Comparison of ENCODE assay signal across 10 cellular contexts in genomic region chr4:3009422-3009821, GRCh38. TPM values are rescaled to one million over a fixed set of nuclear protein-coding genes. Genes with fewer than 3 reads are reported as not detected.
DNase-seq lines count a peak whose midpoint lies in the region; ATAC-seq and TF ChIP-seq lines count a peak whose summit lies in the region.
"Had no signal": no experiment of that assay in that cellular context is flagged by ENCODE, and none has a peak within 500 bp of the region (broad histone marks: within the 10 kb centered on the region; RNA-seq: fewer than 3 reads in every experiment).

No MANE protein-coding gene starts in this region.

- POLR2A ChIA-PET in MCF 10A (lab: Yijun Ruan, JAX): interaction anchor here (0.7 to 3.3 kb wide), 13 partner anchors 13 to 190 kb away, joined by 3 to 48 read pairs (median 4); partner anchors contain the start of genes GRK4 and NOP14
- POLR2A ChIA-PET in OCI-LY7 (lab: Charles Lee): interaction anchor here (0.6 to 0.7 kb wide), 3 partner anchors 20 to 390 kb away, joined by 3 to 4 read pairs (median 3); no protein-coding TSS in a partner anchor

- H3K27me3 ChIP-seq in breast epithelium: no peaks in the 10 kb centered on the region

- peak; percentile 19 for TF ChIP-seq CTCF in MCF 10A (IDR thresholded peaks at IDR 0.05; ENCODE audit: unreplicated experiment)
- no peak for TF ChIP-seq CTCF in breast epithelium (IDR thresholded peaks at IDR 0.05)
- peak; percentile 46 for TF ChIP-seq CTCF in OCI-LY7 (conservative IDR thresholded peaks at IDR 0.05; ENCODE audit: low read length)
- TF ChIP-seq CTCF in fibroblast of mammary gland (conservative IDR thresholded peaks at IDR 0.05; ENCODE audit: control insufficient read depth, insufficient read depth, low read depth, low read length): peak; percentile 43

- H3K79me2 ChIP-seq in OCI-LY7 (ENCODE audit: insufficient read depth, low read depth, low read length): no peaks in the 10 kb centered on the region

- H3K4me3 Mint-ChIP-seq in MCF 10A (ENCODE audit: unreplicated experiment): peak overlapping the region; percentile 13
- H3K4me3 Mint-ChIP-seq in stimulated activated memory B cell treated with anti-CD40 and anti-IgM and Interleukin-4, amounts not matched to agents 10 μg/mL and 1 μg/mL and 100 μg/mL, for 72 hours: no peak overlapping the region
- H3K4me3 Mint-ChIP-seq: T-helper 2 cell treated with Interferon-gamma antibody and Interleukin-4, amounts not matched to agents 5 μg/mL and 100 μg/mL, for 36 hours had no signal

- H3K27ac ChIP-seq in breast epithelium (peak overlapping the region in 1 of 2 donors; percentile 71), OCI-LY7 (ENCODE audit: low read depth, low read length, poor library complexity, severe bottlenecking) (no peak overlapping the region)

- H3K36me3 ChIP-seq in breast epithelium (no peaks in the 10 kb centered on the region), OCI-LY7 (ENCODE audit: insufficient read depth, low read length) (no peaks in the 10 kb centered on the region)

- H3K27ac Mint-ChIP-seq in MCF 10A (ENCODE audit: low read depth, unreplicated experiment): peak overlapping the region; percentile 96
- H3K27ac Mint-ChIP-seq in stimulated activated memory B cell treated with anti-CD40 and anti-IgM and Interleukin-4, amounts not matched to agents 10 μg/mL and 1 μg/mL and 100 μg/mL, for 72 hours: no peak overlapping the region
- H3K27ac Mint-ChIP-seq: T-helper 2 cell treated with Interferon-gamma antibody and Interleukin-4, amounts not matched to agents 5 μg/mL and 100 μg/mL, for 36 hours had no signal

- no peak overlapping the region for H3K4me3 ChIP-seq in breast epithelium
- H3K4me3 ChIP-seq in OCI-LY7 (ENCODE audit: low read depth, low read length, poor library complexity, severe bottlenecking): no peak overlapping the region
- H3K4me3 ChIP-seq in fibroblast of mammary gland (ENCODE audit: control insufficient read depth, low read depth, low read length): no peak overlapping the region

- peak; percentile 78 for DNase-seq in MCF 10A (ENCODE audit: unreplicated experiment)
- DNase-seq in breast epithelium (ENCODE audit: low spot score in 2 of 2): no peak
- DNase-seq in OCI-LY7 (ENCODE audit: low spot score): peak; percentile 29
- DNase-seq in fibroblast of mammary gland (ENCODE audit: low read depth): peak; percentile 65
- DNase-seq in NCI-H774 (lab: John Stamatoyannopoulos, UW): no peak
- DNase-seq: stimulated activated CD4-positive, alpha-beta T cell treated with anti-CD3 and anti-CD28 coated beads, Interleukin-12 subunit alpha, Interleukin-12 subunit beta, amount 100 ng/mL, for 4 hours had no signal

- H3K9me3 ChIP-seq in breast epithelium (no peaks in the 10 kb centered on the region), OCI-LY7 (ENCODE audit: low read length) (no peaks in the 10 kb centered on the region)

- H3K4me1 Mint-ChIP-seq in MCF 10A (ENCODE audit: insufficient read depth, unreplicated experiment): peaks cover 20% of the 10 kb centered on the region
- peaks cover 17% of the 10 kb centered on the region for H3K4me1 Mint-ChIP-seq in stimulated activated memory B cell treated with anti-CD40 and anti-IgM and Interleukin-4, amounts not matched to agents 10 μg/mL and 1 μg/mL and 100 μg/mL, for 72 hours

- H3K4me1 ChIP-seq in breast epithelium (no peaks in the 10 kb centered on the region), OCI-LY7 (ENCODE audit: insufficient read depth, low read length, poor library complexity, severe bottlenecking) (no peaks in the 10 kb centered on the region)

- no peaks in the 10 kb centered on the region for H3K9me2 ChIP-seq in OCI-LY7 (ENCODE audit: insufficient read depth, low read length)

- peak; percentile 64 for ATAC-seq in stimulated activated memory B cell treated with anti-CD40 and anti-IgM and Interleukin-4, amounts not matched to agents 10 μg/mL and 1 μg/mL and 100 μg/mL, for 72 hours
- ATAC-seq in GM21423 (IDR thresholded peaks at IDR 0.05; ENCODE audit: unreplicated experiment) (no peak), HG02884 (IDR thresholded peaks at IDR 0.05; ENCODE audit: unreplicated experiment) (no peak)

- intact Hi-C loops in MCF 10A (cut with micrococcal nuclease): no loop called here
- intact Hi-C loops in breast epithelium (cut with DNase I; ENCODE audit: low total_unique reads): no loop called here
- intact Hi-C loops in OCI-LY7 (cut with micrococcal nuclease; ENCODE audit: unreplicated experiment): no loop called here

- no peak overlapping the region for H3K4me2 ChIP-seq in OCI-LY7 (ENCODE audit: low read length)

- no peaks in the 10 kb centered on the region for H4K20me1 ChIP-seq in OCI-LY7 (ENCODE audit: insufficient read depth, low read length)

- BruUV-seq in MCF 10A (replicated peaks; lab: Mats Ljungman, UMichigan): TSS peak; percentile 87
- BruUV-seq in OCI-LY7 (replicated peaks; lab: Mats Ljungman, UMichigan): no TSS peak

- CTCF ChIA-PET in MCF 10A (lab: Yijun Ruan, JAX): interaction anchor here (0.6 to 2.4 kb wide), 9 partner anchors 14 to 843 kb away, joined by 3 to 40 read pairs (median 3); partner anchors contain the start of gene GRK4
- CTCF ChIA-PET in OCI-LY7 (lab: Charles Lee; ENCODE audit: unreplicated experiment): no interaction called here

- TF ChIP-seq POLR2A in breast epithelium (IDR thresholded peaks at IDR 0.05): no peak

- H3K36me3 Mint-ChIP-seq in MCF 10A (ENCODE audit: insufficient read depth, unreplicated experiment): no peaks in the 10 kb centered on the region
- H3K36me3 Mint-ChIP-seq in stimulated activated memory B cell treated with anti-CD40 and anti-IgM and Interleukin-4, amounts not matched to agents 10 μg/mL and 1 μg/mL and 100 μg/mL, for 72 hours: no peaks in the 10 kb centered on the region

- no peaks in the 10 kb centered on the region for H3K9me3 Mint-ChIP-seq in MCF 10A (ENCODE audit: unreplicated experiment)
- no peaks in the 10 kb centered on the region for H3K9me3 Mint-ChIP-seq in stimulated activated memory B cell treated with anti-CD40 and anti-IgM and Interleukin-4, amounts not matched to agents 10 μg/mL and 1 μg/mL and 100 μg/mL, for 72 hours
- H3K9me3 Mint-ChIP-seq: T-helper 2 cell treated with Interferon-gamma antibody and Interleukin-4, amounts not matched to agents 5 μg/mL and 100 μg/mL, for 36 hours had no signal

- no peak overlapping the region for H2AFZ ChIP-seq in OCI-LY7 (ENCODE audit: low read length)

- H3K27me3 Mint-ChIP-seq in MCF 10A (ENCODE audit: insufficient read depth, unreplicated experiment): no peaks in the 10 kb centered on the region
- peaks cover 32% of the 10 kb centered on the region for H3K27me3 Mint-ChIP-seq in stimulated activated memory B cell treated with anti-CD40 and anti-IgM and Interleukin-4, amounts not matched to agents 10 μg/mL and 1 μg/mL and 100 μg/mL, for 72 hours

RNA-seq across cellular contexts. Expression of gene GRK4, which starts 46.1 kb away (rescaled TPM):
- 4.5 and 5.9 TPM in 2 replicates for total RNA-seq in MCF 10A (2022)
- 1 to 10 TPM; 3.8 to 6.9 (median 5.8) TPM for total RNA-seq in breast epithelium
- total RNA-seq in OCI-LY7 (2014; rRNA removed; shearing (Covaris generic)): 5.3 and 6.5 TPM in 2 replicates
- 8.9 and 9.1 TPM in 2 replicates for total RNA-seq in OCI-LY7 (2022)

RNA-seq across cellular contexts. Expression of gene NOP14, which starts 46.2 kb away (rescaled TPM):
- total RNA-seq in MCF 10A (2022) (44.0 and 65.6 TPM in 2 replicates), breast epithelium (10 to 100 TPM; 21.2 to 33.1 (median 23.4) TPM), OCI-LY7 (2022) (56.7 and 66.2 TPM in 2 replicates)
- total RNA-seq in OCI-LY7 (2014; rRNA removed; shearing (Covaris generic)): 31.7 and 35.9 TPM in 2 replicates

Comparison
In these comparisons a context has a peak if more than half of its experiments do, and no peak if none do; other contexts are left out.
1. DNase-seq: peak in MCF 10A (single experiment), OCI-LY7 (single experiment) and fibroblast of mammary gland (single experiment); none in breast epithelium (0 of 2) and NCI-H774 (single experiment).
2. CTCF ChIP-seq: peak in MCF 10A (single experiment), OCI-LY7 (single experiment) and fibroblast of mammary gland (single experiment); none in breast epithelium (0 of 3).